ENCODE assay signal across 24 cellular contexts in the genomic region with DNA sequence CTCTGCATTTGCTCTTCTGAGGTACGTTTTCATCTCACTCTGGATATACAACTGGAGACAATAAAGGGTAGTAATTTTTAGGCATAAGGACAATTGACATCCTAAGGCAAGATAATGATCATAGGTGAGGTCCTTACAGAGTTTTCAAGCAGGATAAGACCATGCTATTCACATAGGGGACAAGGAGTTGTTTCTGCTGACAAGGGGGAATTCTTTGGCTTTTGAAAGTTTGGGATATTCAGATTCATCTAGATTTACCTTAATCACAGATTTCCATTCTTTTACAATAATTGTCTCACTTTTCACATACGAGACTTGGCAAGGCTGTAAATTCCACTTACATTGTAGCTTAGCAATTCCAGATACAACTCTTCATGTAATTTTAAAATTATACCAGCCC.
"Had no signal": no experiment of that assay in that cellular context is flagged by ENCODE, and none has a peak within 500 bp of the region (broad histone marks: within the 10 kb centered on the region; RNA-seq: fewer than 3 reads in every experiment).

No MANE protein-coding gene starts in this region.

- H3K4me1 ChIP-seq: colonic mucosa, esophagus muscularis mucosa, foreskin keratinocyte, heart right ventricle, left lung had no signal

- ATAC-seq: foreskin keratinocyte; heart right ventricle; left cardiac atrium; left lung; left ventricle myocardium superior; mucosa of descending colon; naive thymus-derived CD8-positive, alpha-beta T cell had no signal

- H3K9me3 ChIP-seq: colonic mucosa, esophagus muscularis mucosa, left lung had no signal

- FAIRE-seq: endothelial cell of umbilical vein, frontal cortex, islet of Langerhans, keratinocyte had no signal

- H3K27ac Mint-ChIP-seq: dendritic cell treated with granulocyte-macrophage colony-stimulating factor and Interleukin-4, amounts not matched to agents 40 ng/mL and 50 ng/mL, for 4 days; mesothelial cell of epicardium; naive B cell; naive thymus-derived CD8-positive, alpha-beta T cell had no signal

- H3K36me3 Mint-ChIP-seq: mesothelial cell of epicardium; naive B cell; naive thymus-derived CD8-positive, alpha-beta T cell had no signal

- H3K4me3 ChIP-seq: colonic mucosa, esophagus muscularis mucosa, heart right ventricle, left lung, lung, mucosa of descending colon had no signal

- DNase-seq: colonic mucosa; cortex of kidney; effector CD4-positive, alpha-beta T cell; effector memory CD4-positive, alpha-beta T cell; foreskin keratinocyte; glutamatergic neuron; head of caudate nucleus; heart right ventricle; hippocampal formation; left cardiac atrium; left lung; left ventricle myocardium superior; mesenchymal stem cell; mucosa of descending colon; naive B cell; naive thymus-derived CD8-positive, alpha-beta T cell had no signal

- H3K36me3 ChIP-seq: colonic mucosa, esophagus muscularis mucosa, heart right ventricle, left lung had no signal

- H3K9me3 Mint-ChIP-seq: mesothelial cell of epicardium had no signal

- H3K4me1 Mint-ChIP-seq: mesothelial cell of epicardium; naive B cell; naive thymus-derived CD8-positive, alpha-beta T cell had no signal

- H3K27me3 ChIP-seq: colonic mucosa, esophagus muscularis mucosa, foreskin keratinocyte, heart right ventricle, left lung had no signal

- H3K27me3 Mint-ChIP-seq: dendritic cell treated with granulocyte-macrophage colony-stimulating factor and Interleukin-4, amounts not matched to agents 40 ng/mL and 50 ng/mL, for 4 days; naive B cell had no signal

- H3K4me3 Mint-ChIP-seq: dendritic cell treated with granulocyte-macrophage colony-stimulating factor and Interleukin-4, amounts not matched to agents 40 ng/mL and 50 ng/mL, for 4 days; mesothelial cell of epicardium; naive B cell; naive thymus-derived CD8-positive, alpha-beta T cell had no signal

- H3K27ac ChIP-seq: colonic mucosa, esophagus muscularis mucosa, foreskin keratinocyte, heart right ventricle, left lung had no signal
